14 cellular contexts compared by ENCODE assay signal in the genomic region with DNA sequence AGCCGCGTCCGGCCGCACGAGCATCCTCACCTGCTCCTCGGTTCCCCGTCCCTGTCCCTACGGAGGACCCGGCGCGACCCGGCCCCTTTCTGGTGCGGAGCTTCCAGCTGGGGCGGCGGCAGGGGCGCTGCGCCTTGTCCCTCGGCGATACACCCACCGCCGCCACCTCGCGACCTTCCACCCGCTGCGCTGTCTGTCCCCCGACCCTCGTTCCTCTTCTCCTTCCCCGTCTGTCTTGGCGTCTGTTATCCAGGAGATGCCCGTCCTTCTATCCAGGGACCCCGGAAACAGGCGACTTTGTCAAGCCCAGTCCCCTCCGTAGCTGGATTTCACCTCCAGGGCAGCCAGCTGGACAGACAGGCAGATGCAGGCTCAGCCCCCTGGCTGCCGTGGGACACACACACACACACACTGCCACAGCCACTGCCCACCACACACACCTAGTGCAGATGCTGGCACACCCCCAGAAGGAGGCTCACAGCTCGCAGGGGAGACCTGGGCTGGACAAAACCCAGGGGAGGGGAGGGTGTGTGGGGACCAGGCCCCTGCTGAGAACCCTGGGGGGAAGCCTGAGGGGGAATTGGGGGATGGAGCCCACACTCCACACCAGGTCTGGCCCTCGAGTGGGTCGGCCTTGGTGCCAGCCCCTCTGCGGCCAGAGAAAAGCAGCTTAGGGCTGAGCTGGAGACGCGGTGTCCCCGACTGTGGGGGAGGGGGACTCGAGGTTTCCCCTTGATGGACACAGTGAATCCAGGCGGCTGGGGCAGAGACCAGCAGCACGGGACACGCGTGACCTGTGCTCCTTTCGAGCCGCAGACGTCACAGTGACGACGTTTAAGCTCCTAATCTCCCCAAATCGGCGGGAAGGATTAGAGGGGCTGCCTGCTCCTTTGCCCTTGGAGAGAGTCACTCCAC. TPM values are rescaled to one million over a fixed set of nuclear protein-coding genes. Genes with fewer than 3 reads are reported as not detected.
A peak's percentile ranks its signal among the peaks of the same experiment; 100 is the strongest.
DNase-seq lines count a peak whose midpoint lies in the region; ATAC-seq and TF ChIP-seq lines count a peak whose summit lies in the region.
"Had no signal": no experiment of that assay in that cellular context is flagged by ENCODE, and none has a peak within 500 bp of the region (broad histone marks: within the 10 kb centered on the region; RNA-seq: fewer than 3 reads in every experiment).

No MANE protein-coding gene starts in this region.

- no peak for TF ChIP-seq CTCF in ascending aorta (IDR thresholded peaks at IDR 0.05)
- peak; percentile 6 for TF ChIP-seq CTCF in kidney epithelial cell (IDR thresholded peaks at IDR 0.05; ENCODE audit: insufficient read depth, low read length, poor library complexity, severe bottlenecking)
- no peak for TF ChIP-seq CTCF in stomach (IDR thresholded peaks at IDR 0.05)
- TF ChIP-seq CTCF in upper lobe of right lung (IDR thresholded peaks at IDR 0.05), result no peak

- H3K9me3 ChIP-seq in ascending aorta (no peaks in the 10 kb centered on the region), stomach (no peaks in the 10 kb centered on the region), upper lobe of right lung (no peaks in the 10 kb centered on the region)
- H3K9me3 ChIP-seq: BLaER1 treated with 17β-estradiol and CSF1 and Interleukin-3, amounts not matched to agents 10 nM and 100 nM; uterus had no signal

- H3K4me3 Mint-ChIP-seq in activated naive CD4-positive, alpha-beta T cell treated with anti-CD3 and anti-CD28 coated beads, Interleukin-2, amount 10 ng/mL, durations not matched to agents 7 days and 5 days, result no peak overlapping the region
- no peak overlapping the region for H3K4me3 Mint-ChIP-seq in activated naive CD4-positive, alpha-beta T cell treated with anti-CD3 and anti-CD28 coated beads for 36 hours

- peaks cover 14% of the 10 kb centered on the region for H3K4me1 Mint-ChIP-seq in activated naive CD4-positive, alpha-beta T cell treated with anti-CD3 and anti-CD28 coated beads, Interleukin-2, amount 10 ng/mL, durations not matched to agents 7 days and 5 days
- H3K4me1 Mint-ChIP-seq in activated naive CD4-positive, alpha-beta T cell treated with anti-CD3 and anti-CD28 coated beads for 36 hours (ENCODE audit: low read depth), result peaks cover 19% of the 10 kb centered on the region

- no peaks in the 10 kb centered on the region for H3K9me3 Mint-ChIP-seq in activated naive CD4-positive, alpha-beta T cell treated with anti-CD3 and anti-CD28 coated beads, Interleukin-2, amount 10 ng/mL, durations not matched to agents 7 days and 5 days
- H3K9me3 Mint-ChIP-seq in activated naive CD4-positive, alpha-beta T cell treated with anti-CD3 and anti-CD28 coated beads for 36 hours, result no peaks in the 10 kb centered on the region

- H3K4me1 ChIP-seq in ascending aorta (peaks cover 9% of the 10 kb centered on the region in 2 donors), stomach (peaks cover 9 to 41% (median 31%) of the 10 kb centered on the region in 4 donors), upper lobe of right lung (peaks cover 4% of the 10 kb centered on the region)

- H3K27ac ChIP-seq in ascending aorta (no peak overlapping the region), stomach (no peak overlapping the region), upper lobe of right lung (no peak overlapping the region)
- H3K27ac ChIP-seq: BLaER1 treated with 17β-estradiol and CSF1 and Interleukin-3, amounts not matched to agents 10 nM and 100 nM; uterus had no signal

- DNase-seq in activated naive CD4-positive, alpha-beta T cell treated with anti-CD3 and anti-CD28 coated beads, Interleukin-2, amount 10 ng/mL, durations not matched to agents 7 days and 5 days, result no peak
- DNase-seq in activated naive CD4-positive, alpha-beta T cell treated with anti-CD3 and anti-CD28 coated beads for 36 hours, result no peak
- DNase-seq in ascending aorta (ENCODE audit: low spot score in 2 of 2) (no peak), kidney epithelial cell (ENCODE audit: low read depth) (no peak), stomach (no peak), SW480 (ENCODE audit: low spot score) (no peak), GM19240 (ENCODE audit: insufficient read length, low spot score) (no peak), upper lobe of right lung (no peak)
- DNase-seq: KBM-7; midbrain; NCI-H2171 treated with DMSO at 0.1 percent for 48 hours; stimulated activated CD4-positive, alpha-beta T cell treated with anti-CD3 and anti-CD28 coated beads, Interleukin-1b, Interleukin-23, amount 100 ng/mL, for 48 hours had no signal

- intact Hi-C loops in activated naive CD4-positive, alpha-beta T cell treated with anti-CD3 and anti-CD28 coated beads for 36 hours (cut with micrococcal nuclease), result no loop called here
- intact Hi-C loops in ascending aorta (cut with DNase I) (no loop called here), stomach (cut with DNase I; ENCODE audit: low total_unique reads) (no loop called here), upper lobe of right lung (cut with DNase I) (no loop called here)

- H3K27me3 ChIP-seq in ascending aorta, result no peaks in the 10 kb centered on the region
- H3K27me3 ChIP-seq in kidney epithelial cell (ENCODE audit: control insufficient read depth, insufficient read depth, low read length), result peaks cover 53% of the 10 kb centered on the region
- peaks cover 0 to 54% (median 43%) of the 10 kb centered on the region in 3 donors for H3K27me3 ChIP-seq in stomach
- H3K27me3 ChIP-seq in upper lobe of right lung, result peaks cover 24% of the 10 kb centered on the region
- H3K27me3 ChIP-seq: uterus had no signal

- CTCF ChIA-PET in activated naive CD4-positive, alpha-beta T cell treated with anti-CD3 and anti-CD28 coated beads, Interleukin-2, amount 10 ng/mL, durations not matched to agents 7 days and 5 days (lab: Charles Lee), result no interaction called here
- CTCF ChIA-PET in activated naive CD4-positive, alpha-beta T cell treated with anti-CD3 and anti-CD28 coated beads for 36 hours (lab: Charles Lee), result interaction anchor here (0.5 kb wide), 1 partner anchor 26 kb away, joined by 3 read pairs; no protein-coding TSS in a partner anchor

- peaks cover 6% of the 10 kb centered on the region for H3K36me3 Mint-ChIP-seq in activated naive CD4-positive, alpha-beta T cell treated with anti-CD3 and anti-CD28 coated beads, Interleukin-2, amount 10 ng/mL, durations not matched to agents 7 days and 5 days
- H3K36me3 Mint-ChIP-seq in activated naive CD4-positive, alpha-beta T cell treated with anti-CD3 and anti-CD28 coated beads for 36 hours (ENCODE audit: low read depth), result no peaks in the 10 kb centered on the region

- no peak for TF ChIP-seq EP300 in stomach (IDR thresholded peaks at IDR 0.05)

- peak overlapping the region; percentile 50 for H3K27ac Mint-ChIP-seq in activated naive CD4-positive, alpha-beta T cell treated with anti-CD3 and anti-CD28 coated beads, Interleukin-2, amount 10 ng/mL, durations not matched to agents 7 days and 5 days
- no peak overlapping the region for H3K27ac Mint-ChIP-seq in activated naive CD4-positive, alpha-beta T cell treated with anti-CD3 and anti-CD28 coated beads for 36 hours

- no peak for TF ChIP-seq POLR2A in stomach (IDR thresholded peaks at IDR 0.05)

- WGBS in stomach, 5 donors, result 40 to 58% (median 54%) methylated on average over 44 to 53 of the region's 53 CpGs

- peaks cover 74% of the 10 kb centered on the region for H3K27me3 Mint-ChIP-seq in activated naive CD4-positive, alpha-beta T cell treated with anti-CD3 and anti-CD28 coated beads, Interleukin-2, amount 10 ng/mL, durations not matched to agents 7 days and 5 days
- H3K27me3 Mint-ChIP-seq in activated naive CD4-positive, alpha-beta T cell treated with anti-CD3 and anti-CD28 coated beads for 36 hours (ENCODE audit: low read depth), result peaks cover 25% of the 10 kb centered on the region

- ATAC-seq in upper lobe of right lung, result no peak

- peaks cover 3 to 5% of the 10 kb centered on the region in 2 donors for H3K36me3 ChIP-seq in ascending aorta
- H3K36me3 ChIP-seq in kidney epithelial cell (ENCODE audit: control insufficient read depth, insufficient read depth, low read length), result no peaks in the 10 kb centered on the region
- peaks cover 0 to 24% (median 17%) of the 10 kb centered on the region in 4 donors for H3K36me3 ChIP-seq in stomach
- H3K36me3 ChIP-seq in upper lobe of right lung, result no peaks in the 10 kb centered on the region
- H3K36me3 ChIP-seq: uterus had no signal

- peak overlapping the region; percentile 37 to 59 for H3K4me3 ChIP-seq in ascending aorta
- H3K4me3 ChIP-seq in kidney epithelial cell (ENCODE audit: low read depth, low read length), result no peak overlapping the region
- peak overlapping the region; percentile 25 to 39 (median 38) for H3K4me3 ChIP-seq in stomach
- H3K4me3 ChIP-seq in upper lobe of right lung, result no peak overlapping the region
- H3K4me3 ChIP-seq: BLaER1 treated with 17β-estradiol and CSF1 and Interleukin-3, amounts not matched to agents 10 nM and 100 nM had no signal

RNA-seq across cellular contexts. Expression of a gene that starts 0.8 kb away (rescaled TPM):
- total RNA-seq in activated naive CD4-positive, alpha-beta T cell treated with anti-CD3 and anti-CD28 coated beads for 36 hours, result 1 to 10 TPM; 1.0 to 1.2 TPM
- total RNA-seq in ascending aorta, result not detected
- total RNA-seq in kidney epithelial cell, result 0.08 TPM in 1 of 2 replicates, not detected in the other
- not detected for total RNA-seq in stomach
- 1 to 10 TPM in 1 of 3 donors, under 1 TPM in 2; 0.19 to 1.7 (median 0.50) TPM for polyA plus RNA-seq in stomach
- 1.2 TPM for total RNA-seq in upper lobe of right lung

RNA-seq across cellular contexts. Expression of a gene that starts 10.9 kb away (rescaled TPM):
- not detected for total RNA-seq in activated naive CD4-positive, alpha-beta T cell treated with anti-CD3 and anti-CD28 coated beads for 36 hours
- total RNA-seq in ascending aorta (not detected), kidney epithelial cell (2.1 TPM in 1 of 2 replicates, not detected in the other), stomach (1 to 10 TPM in 1 of 5 donors, not detected in 4; 3.1 TPM), upper lobe of right lung (not detected)
- under 1 TPM in 1 of 3 donors, not detected in 2; 0.95 TPM for polyA plus RNA-seq in stomach
- total RNA-seq: uterus had no signal

RNA-seq across cellular contexts. Expression of a gene that starts 13.1 kb away (rescaled TPM):
- total RNA-seq in activated naive CD4-positive, alpha-beta T cell treated with anti-CD3 and anti-CD28 coated beads for 36 hours, result not detected
- total RNA-seq in ascending aorta (5.0 TPM), kidney epithelial cell (0.92 TPM in 1 of 2 replicates, not detected in the other), stomach (10 to 100 TPM in 1 of 5 donors, 1 to 10 TPM in 4; 2.7 to 92.1 (median 5.5) TPM), upper lobe of right lung (not detected)
- 1 to 10 TPM in 1 of 3 donors, under 1 TPM in 2; 0.38 to 2.2 (median 0.92) TPM for polyA plus RNA-seq in stomach

RNA-seq across cellular contexts. Expression of a gene that starts 22.1 kb away (rescaled TPM):
- 10 to 100 TPM; 83.2 to 92.7 TPM for total RNA-seq in activated naive CD4-positive, alpha-beta T cell treated with anti-CD3 and anti-CD28 coated beads for 36 hours
- 44.6 TPM for total RNA-seq in ascending aorta
- total RNA-seq in kidney epithelial cell, result 60.2 and 78.7 TPM in 2 replicates
- 10 to 100 TPM in 4 of 5 donors, 1 to 10 TPM in 1; 5.7 to 49.1 (median 22.5) TPM for total RNA-seq in stomach
- 10 to 100 TPM; 33.0 to 43.8 (median 40.8) TPM for polyA plus RNA-seq in stomach
- total RNA-seq in upper lobe of right lung, result 56.2 TPM

RNA-seq across cellular contexts. Expression of a gene that starts 57.2 kb away (rescaled TPM):
- total RNA-seq in activated naive CD4-positive, alpha-beta T cell treated with anti-CD3 and anti-CD28 coated beads for 36 hours, result 10 to 100 TPM; 57.5 to 67.9 TPM
- total RNA-seq in ascending aorta (60.5 TPM), kidney epithelial cell (56.5 and 63.0 TPM in 2 replicates), stomach (100 to 1,000 TPM in 1 of 5 donors, 10 to 100 TPM in 4; 12.3 to 111 (median 29.4) TPM), upper lobe of right lung (27.1 TPM)
- 10 to 100 TPM; 41.4 to 51.8 (median 45.1) TPM for polyA plus RNA-seq in stomach

Comparison
In these comparisons a context has a peak if more than half of its experiments do, and no peak if none do; other contexts are left out.
1. H3K4me3 ChIP-seq: peak in ascending aorta (2 of 2) and stomach (4 of 4); none in kidney epithelial cell (single experiment) and upper lobe of right lung (single experiment).